In the genomic region with DNA sequence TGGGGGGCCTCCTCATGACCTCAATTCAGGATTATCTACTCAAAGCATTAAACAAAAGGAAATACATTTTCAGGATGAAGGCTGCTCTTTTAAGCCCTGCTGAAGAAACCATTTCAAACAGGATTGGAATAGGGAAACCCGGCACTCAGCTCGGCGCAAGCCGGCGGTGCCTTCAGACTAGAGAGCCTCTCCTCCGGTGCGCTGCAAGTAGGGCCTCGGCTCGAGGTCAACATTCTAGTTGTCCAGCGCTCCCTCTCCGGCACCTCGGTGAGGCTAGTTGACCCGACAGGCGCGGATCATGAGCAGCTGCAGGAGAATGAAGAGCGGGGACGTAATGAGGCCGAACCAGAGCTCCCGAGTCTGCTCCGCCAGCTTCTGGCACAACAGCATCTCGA, we compare ENCODE assay signal across 1 cellular context.
TF ChIP-seq lines count a peak whose summit lies in the region.

No MANE protein-coding gene starts in this region.

TF ChIP-seq in IMR-90, 13 proteins besides CTCF, POLR2A, EP300 and RAD21 (continued from another document):
- TF ChIP-seq, protein P1, sequence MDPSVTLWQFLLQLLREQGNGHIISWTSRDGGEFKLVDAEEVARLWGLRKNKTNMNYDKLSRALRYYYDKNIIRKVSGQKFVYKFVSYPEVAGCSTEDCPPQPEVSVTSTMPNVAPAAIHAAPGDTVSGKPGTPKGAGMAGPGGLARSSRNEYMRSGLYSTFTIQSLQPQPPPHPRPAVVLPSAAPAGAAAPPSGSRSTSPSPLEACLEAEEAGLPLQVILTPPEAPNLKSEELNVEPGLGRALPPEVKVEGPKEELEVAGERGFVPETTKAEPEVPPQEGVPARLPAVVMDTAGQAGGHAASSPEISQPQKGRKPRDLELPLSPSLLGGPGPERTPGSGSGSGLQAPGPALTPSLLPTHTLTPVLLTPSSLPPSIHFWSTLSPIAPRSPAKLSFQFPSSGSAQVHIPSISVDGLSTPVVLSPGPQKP (IDR thresholded peaks at IDR 0.05; ENCODE audit: borderline replicate concordance, low read depth, low read length): no peak
- no peak for TF ChIP-seq RCOR1 (IDR thresholded peaks at IDR 0.05; ENCODE audit: insufficient replicate concordance, low read length)
- TF ChIP-seq BHLHE40 (IDR thresholded peaks at IDR 0.05; ENCODE audit: low read depth, low read length): no peak
- no peak for TF ChIP-seq FOS (IDR thresholded peaks at IDR 0.05; ENCODE audit: low read depth, low read length)
- TF ChIP-seq RFX5 (IDR thresholded peaks at IDR 0.05; ENCODE audit: low read depth, low read length): no peak
